In genomic region chr5:159123189-159123588, GRCh38 we compare ENCODE assay signal across 25 cellular contexts.
"Had no signal": no experiment of that assay in that cellular context is flagged by ENCODE, and none has a peak within 500 bp of the region (broad histone marks: within the 10 kb centered on the region; RNA-seq: fewer than 3 reads in every experiment).

No MANE protein-coding gene starts in this region.

- H2AFZ ChIP-seq: neural progenitor cell, parathyroid adenoma had no signal

- H3K4me2 ChIP-seq: neural progenitor cell had no signal

- H3K27ac ChIP-seq: neural progenitor cell, ovary, parathyroid adenoma, psoas muscle, right lobe of liver, sigmoid colon, suprapubic skin, testis, tibial artery, transverse colon, upper lobe of right lung, uterus had no signal

- H3K9me3 ChIP-seq: ovary, psoas muscle, right lobe of liver, suprapubic skin, testis, tibial artery, upper lobe of right lung, uterus had no signal

- H3K27me3 ChIP-seq: neural progenitor cell, ovary, right lobe of liver, sigmoid colon, testis, tibial artery, upper lobe of right lung, uterus had no signal

- H3K36me3 ChIP-seq: neural progenitor cell, ovary, right lobe of liver, sigmoid colon, suprapubic skin, tibial artery, transverse colon, upper lobe of right lung, uterus had no signal

- DNase-seq: natural killer cell; occipital lobe; ovary; posterior cingulate gyrus; psoas muscle; right cardiac atrium; right lobe of liver; sigmoid colon; small intestine; stimulated activated CD4-positive, alpha-beta T cell treated with anti-CD3 and anti-CD28 coated beads, Interleukin-4, amount 100 ng/mL, for 1 hour; stimulated activated CD4-positive, alpha-beta T cell treated with anti-CD3 and anti-CD28 coated beads, Interleukin-4, amount 100 ng/mL, for 4 hours; stimulated activated CD8-positive, alpha-beta memory T cell treated with anti-CD3 and anti-CD28 coated beads, Interleukin-4, amount 100 ng/mL, for 48 hours; stimulated activated naive CD4-positive, alpha-beta T cell; stimulated activated naive CD8-positive, alpha-beta T cell treated with anti-CD3 and anti-CD28 coated beads, Interleukin-15, amount 100 ng/mL, for 72 hours; stimulated activated naive CD8-positive, alpha-beta T cell treated with anti-CD3 and anti-CD28 coated beads, Interleukin-15, Interleukin-2, amounts not matched to agents 100 U/mL and 50 U/mL, for 24 hours; substantia nigra; testis; tibial artery; transverse colon; upper lobe of right lung; uterus had no signal

- ATAC-seq: natural killer cell; psoas muscle; right cardiac atrium; right lobe of liver; stimulated activated memory B cell treated with anti-CD40 and anti-IgM and Interleukin-4, amounts not matched to agents 10 μg/mL and 1 μg/mL and 100 μg/mL, for 72 hours; upper lobe of right lung had no signal

- H3K79me2 ChIP-seq: parathyroid adenoma had no signal

- H3K4me1 ChIP-seq: neural progenitor cell, parathyroid adenoma, psoas muscle, right lobe of liver, sigmoid colon, suprapubic skin, testis, transverse colon, upper lobe of right lung, uterus had no signal

- H3K9ac ChIP-seq: neural progenitor cell, parathyroid adenoma had no signal

- H3K4me3 ChIP-seq: neural progenitor cell, ovary, psoas muscle, right lobe of liver, sigmoid colon, suprapubic skin, testis, tibial artery, transverse colon, upper lobe of right lung, uterus had no signal
